Comparison of ENCODE assay signal across 8 cellular contexts in the genomic region with DNA sequence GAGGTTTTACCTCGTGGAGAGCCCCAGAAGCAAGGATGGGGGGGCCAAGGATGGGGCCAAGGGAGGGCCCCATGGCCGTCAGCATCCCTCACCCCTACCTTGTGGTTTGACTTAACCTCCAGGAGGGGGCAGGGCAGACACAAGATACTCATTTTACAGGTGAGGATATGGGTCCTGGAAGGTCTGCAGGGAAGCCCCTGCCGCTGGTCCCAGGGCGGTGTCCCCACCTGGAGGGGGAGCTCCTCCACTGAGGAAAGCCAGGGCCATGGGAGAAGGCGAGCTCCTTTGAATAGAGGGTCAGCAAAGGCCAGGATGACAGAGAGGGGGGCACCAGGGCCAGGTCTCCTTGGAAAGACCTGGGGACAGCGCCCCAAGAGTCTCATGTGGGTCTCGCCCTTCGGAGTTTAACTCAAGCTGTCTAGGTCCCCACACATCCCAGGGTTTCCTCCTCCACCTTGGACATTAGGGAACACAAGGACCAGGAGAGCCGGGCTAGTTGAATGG. TPM values are rescaled to one million over a fixed set of nuclear protein-coding genes. Genes with fewer than 3 reads are reported as not detected.
DNase-seq lines count a peak whose midpoint lies in the region; ATAC-seq and TF ChIP-seq lines count a peak whose summit lies in the region.

No MANE protein-coding gene starts in this region.

- H3K9me3 ChIP-seq in IMR-90 (ENCODE audit: control insufficient read depth, insufficient read depth, low read length) = no peaks in the 10 kb centered on the region
- H3K9me3 ChIP-seq in esophagus muscularis mucosa = no peaks in the 10 kb centered on the region

- no TSS peak for BruUV-seq in IMR-90 (replicated peaks; lab: Mats Ljungman, UMichigan)

- peak; percentile 17; the same call in 1 of the 2 replicates for TF ChIP-seq RAD21 in IMR-90 (IDR thresholded peaks at IDR 0.05; ENCODE audit: low read length)

- no peak overlapping the region for H3K56ac ChIP-seq in IMR-90 (ENCODE audit: extremely low read depth, insufficient read depth, low read length)

- H2BK20ac ChIP-seq in IMR-90 (ENCODE audit: low read depth, low read length) = no peak overlapping the region

- H2AFZ ChIP-seq in IMR-90 (replicated peaks; ENCODE audit: low read length, poor library complexity) = no peak overlapping the region

- H2BK5ac ChIP-seq in IMR-90 (ENCODE audit: low read depth, low read length, poor library complexity, severe bottlenecking) = no peak overlapping the region

- H3K27ac Mint-ChIP-seq in activated CD8-positive, alpha-beta T cell treated with anti-CD3 and anti-CD28 coated beads, Interleukin-2, amount 10 ng/mL, durations not matched to agents 7 days and 5 days = no peak overlapping the region

- no peak overlapping the region for H3K27ac ChIP-seq in IMR-90 (ENCODE audit: insufficient read depth, low read length)
- no peak overlapping the region for H3K27ac ChIP-seq in esophagus muscularis mucosa (replicated peaks in 1 of 4)

- intact Hi-C loops in IMR-90 (cut with micrococcal nuclease) = no loop called here
- intact Hi-C loops in esophagus muscularis mucosa (cut with DNase I) = loop anchor here (5.0 kb wide), 1 partner anchor 101 kb away; no protein-coding TSS in a partner anchor

- peaks cover 25% of the 10 kb centered on the region for H3K4me1 Mint-ChIP-seq in activated CD8-positive, alpha-beta T cell treated with anti-CD3 and anti-CD28 coated beads, Interleukin-2, amount 10 ng/mL, durations not matched to agents 7 days and 5 days (ENCODE audit: low read depth)

- no peak overlapping the region for H2BK15ac ChIP-seq in IMR-90 (ENCODE audit: low read depth, low read length)

- dilution Hi-C loops in IMR-90 (cut with HindIII; ENCODE audit: low sequenced_read_pairs, unreplicated experiment) = no loop called here

- H3K4me3 ChIP-seq in IMR-90 (ENCODE audit: insufficient read depth, low read depth, low read length) = no peak overlapping the region
- H3K4me3 ChIP-seq in esophagus muscularis mucosa = no peak overlapping the region

- H3K27me3 ChIP-seq in IMR-90 (ENCODE audit: control insufficient read depth, insufficient read depth, low read length) (peaks cover 28% of the 10 kb centered on the region), esophagus muscularis mucosa (peaks cover 0 to 34% (median 7%) of the 10 kb centered on the region in 4 donors)

- no peaks in the 10 kb centered on the region for H3K36me3 ChIP-seq in IMR-90 (ENCODE audit: control insufficient read depth, insufficient read depth, low read length)
- peaks cover 1 to 22% (median 12%) of the 10 kb centered on the region in 4 donors for H3K36me3 ChIP-seq in esophagus muscularis mucosa

- no peak overlapping the region for H3K9ac ChIP-seq in IMR-90 (ENCODE audit: low read depth, low read length)

- no peaks in the 10 kb centered on the region for H3K9me3 Mint-ChIP-seq in activated CD8-positive, alpha-beta T cell treated with anti-CD3 and anti-CD28 coated beads, Interleukin-2, amount 10 ng/mL, durations not matched to agents 7 days and 5 days (ENCODE audit: insufficient read depth)

- peak; percentile 30 for DNase-seq in Daoy (ENCODE audit: low read depth)
- DNase-seq in IMR-90 = no peak
- DNase-seq in activated CD8-positive, alpha-beta T cell treated with anti-CD3 and anti-CD28 coated beads, Interleukin-2, amount 10 ng/mL, durations not matched to agents 7 days and 5 days = peak; percentile 55
- DNase-seq in left lobe of liver (ENCODE audit: low spot score) = peak; percentile 48
- DNase-seq in esophagus muscularis mucosa (ENCODE audit: extremely low spot score) = no peak
- DNase-seq in kidney glomerular epithelial cell (lab: John Stamatoyannopoulos, UW) = no peak
- DNase-seq in NCI-H1048 (lab: John Stamatoyannopoulos, UW) = no peak
- no peak for DNase-seq in T1000 (lab: John Stamatoyannopoulos, UW)

- no peak overlapping the region for H4K8ac ChIP-seq in IMR-90 (ENCODE audit: low read depth in 2 of 2, low read length in 2 of 2)

- H2AK9ac ChIP-seq in IMR-90 (replicated peaks; ENCODE audit: low read depth, low read length, poor library complexity) = no peak overlapping the region

- H3K36me3 Mint-ChIP-seq in activated CD8-positive, alpha-beta T cell treated with anti-CD3 and anti-CD28 coated beads, Interleukin-2, amount 10 ng/mL, durations not matched to agents 7 days and 5 days (ENCODE audit: low read depth) = no peaks in the 10 kb centered on the region

- no peak overlapping the region for H4K5ac ChIP-seq in IMR-90 (ENCODE audit: low read depth, low read length)

- H4K20me1 ChIP-seq in IMR-90 (ENCODE audit: insufficient read depth, low read length) = no peaks in the 10 kb centered on the region

- H3K4me3 Mint-ChIP-seq in activated CD8-positive, alpha-beta T cell treated with anti-CD3 and anti-CD28 coated beads, Interleukin-2, amount 10 ng/mL, durations not matched to agents 7 days and 5 days = no peak overlapping the region

- H3K4me1 ChIP-seq in IMR-90 (ENCODE audit: control insufficient read depth, insufficient read depth, low read length) = no peaks in the 10 kb centered on the region
- H3K4me1 ChIP-seq in esophagus muscularis mucosa = peaks cover 32 to 54% (median 44%) of the 10 kb centered on the region in 4 donors

- no peak overlapping the region for H3K4me2 ChIP-seq in IMR-90 (ENCODE audit: low read depth, low read length)

- peaks cover 5% of the 10 kb centered on the region; the same call in 1 of the 2 replicates for H3K9me1 ChIP-seq in IMR-90 (ENCODE audit: insufficient read depth, low read length)

- TF ChIP-seq CTCF in IMR-90 (conservative IDR thresholded peaks at IDR 0.05; ENCODE audit: low read depth, low read length) (no peak), esophagus muscularis mucosa (IDR thresholded peaks at IDR 0.05) (peak in 1 of 3 experiments; percentile 7)

- 77% methylated on average over 3 of the region's 9 CpGs; no CpG with 5 or more reads in 1 of the 2 experiments for WGBS in IMR-90 (ENCODE audit: extremely low coverage in 2 of 2, insufficient read length in 1 of 2), 2 experiments
- 47% methylated on average over 8 of the region's 9 CpGs for WGBS in esophagus muscularis mucosa

- H3K23ac ChIP-seq in IMR-90 (ENCODE audit: low read depth, low read length) = no peak overlapping the region

- ATAC-seq in IMR-90 (ENCODE audit: low read depth) = no peak
- ATAC-seq in activated CD8-positive, alpha-beta T cell treated with anti-CD3 and anti-CD28 coated beads, Interleukin-2, amount 10 ng/mL, durations not matched to agents 7 days and 5 days = no peak
- peak; percentile 8 for ATAC-seq in left lobe of liver

- no peak overlapping the region for H3K4ac ChIP-seq in IMR-90 (ENCODE audit: low read depth, low read length)

- in situ Hi-C loops in IMR-90 (cut with MboI; ENCODE audit: low sequenced_read_pairs) = no loop called here

- CTCF ChIA-PET in IMR-90 (lab: Yijun Ruan, JAX) = interaction anchor here (0.8 kb wide), 1 partner anchor 53 kb away, joined by 3 read pairs; no protein-coding TSS in a partner anchor
- CTCF ChIA-PET in activated CD8-positive, alpha-beta T cell treated with anti-CD3 and anti-CD28 coated beads, Interleukin-2, amount 10 ng/mL, durations not matched to agents 7 days and 5 days (lab: Charles Lee) = interaction anchor here (0.8 to 8.0 kb wide), 12 partner anchors 14 to 109 kb away, joined by 3 to 85 read pairs (median 4); no protein-coding TSS in a partner anchor

- H3K27me3 Mint-ChIP-seq in activated CD8-positive, alpha-beta T cell treated with anti-CD3 and anti-CD28 coated beads, Interleukin-2, amount 10 ng/mL, durations not matched to agents 7 days and 5 days (ENCODE audit: low read depth) = peaks cover 3% of the 10 kb centered on the region

- no peak overlapping the region for H2BK120ac ChIP-seq in IMR-90 (ENCODE audit: low read depth, low read length)

- H4K91ac ChIP-seq in IMR-90 (ENCODE audit: insufficient read depth, low read depth, low read length) = no peak overlapping the region

- no peak overlapping the region for H3K14ac ChIP-seq in IMR-90 (replicated peaks; ENCODE audit: low read depth, low read length)

- POLR2A ChIA-PET in IMR-90 (lab: Charles Lee; ENCODE audit: unreplicated experiment) = no interaction called here
- POLR2A ChIA-PET in activated CD8-positive, alpha-beta T cell treated with anti-CD3 and anti-CD28 coated beads, Interleukin-2, amount 10 ng/mL, durations not matched to agents 7 days and 5 days (lab: Charles Lee) = no interaction called here

- H3K18ac ChIP-seq in IMR-90 (ENCODE audit: low read depth, low read length) = no peak overlapping the region

- TF ChIP-seq POLR2A in IMR-90 (IDR thresholded peaks at IDR 0.05; ENCODE audit: low read depth, low read length) (no peak), esophagus muscularis mucosa (IDR thresholded peaks at IDR 0.05; ENCODE audit: low read depth) (no peak)

- no peak overlapping the region for H2AK5ac ChIP-seq in IMR-90 (ENCODE audit: low read depth, low read length)

- H3K79me1 ChIP-seq in IMR-90 (ENCODE audit: low read depth in 1 of 2, low read length in 2 of 2) = no peaks in the 10 kb centered on the region

- no peak for TF ChIP-seq EP300 in esophagus muscularis mucosa (IDR thresholded peaks at IDR 0.05)

TF ChIP-seq in IMR-90, 13 proteins besides CTCF, POLR2A, EP300 and RAD21:
- TF ChIP-seq, protein P1, sequence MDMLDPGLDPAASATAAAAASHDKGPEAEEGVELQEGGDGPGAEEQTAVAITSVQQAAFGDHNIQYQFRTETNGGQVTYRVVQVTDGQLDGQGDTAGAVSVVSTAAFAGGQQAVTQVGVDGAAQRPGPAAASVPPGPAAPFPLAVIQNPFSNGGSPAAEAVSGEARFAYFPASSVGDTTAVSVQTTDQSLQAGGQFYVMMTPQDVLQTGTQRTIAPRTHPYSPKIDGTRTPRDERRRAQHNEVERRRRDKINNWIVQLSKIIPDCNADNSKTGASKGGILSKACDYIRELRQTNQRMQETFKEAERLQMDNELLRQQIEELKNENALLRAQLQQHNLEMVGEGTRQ (IDR thresholded peaks at IDR 0.05; ENCODE audit: low read depth, low read length) = no peak
- TF ChIP-seq SMC3 (IDR thresholded peaks at IDR 0.05; ENCODE audit: low read depth, low read length) (no peak), BHLHE40 (IDR thresholded peaks at IDR 0.05; ENCODE audit: low read depth, low read length) (no peak), CHD1 (IDR thresholded peaks at IDR 0.05; ENCODE audit: low read depth, low read length) (no peak), CEBPB (IDR thresholded peaks at IDR 0.05; ENCODE audit: low read depth, low read length) (no peak), FOS (IDR thresholded peaks at IDR 0.05; ENCODE audit: low read depth, low read length) (no peak), MAFK (IDR thresholded peaks at IDR 0.05; ENCODE audit: low read depth, low read length) (no peak), RFX5 (IDR thresholded peaks at IDR 0.05; ENCODE audit: low read depth, low read length) (no peak)

RNA-seq across cellular contexts. Expression of gene ADORA2A, which starts 5.9 kb away (rescaled TPM):
- 0.95 and 2.7 TPM in 2 replicates for total RNA-seq in Daoy (2014; rRNA removed; shearing (Covaris generic))
- 0.28 and 0.36 TPM in 2 replicates for total RNA-seq in IMR-90 (2012; rRNA removed)
- 0.76 and 1.1 TPM in 2 replicates for polyA plus RNA-seq in IMR-90 (2012; rRNA removed)
- polyA plus RNA-seq in IMR-90 (2012; cell fraction: cytosol; rRNA removed) = 1.3 and 1.6 TPM in 2 replicates
- 2.9 and 7.6 TPM in 2 replicates for polyA plus RNA-seq in IMR-90 (2012; cell fraction: nucleus; rRNA removed; ENCODE audit: low replicate concordance)
- 10 to 100 TPM; 20.3 to 20.4 TPM for total RNA-seq in activated CD8-positive, alpha-beta T cell treated with anti-CD3 and anti-CD28 coated beads, Interleukin-2, amount 10 ng/mL, durations not matched to agents 7 days and 5 days
- total RNA-seq in left lobe of liver = 4.1 TPM
- 1 to 10 TPM; 3.3 to 7.5 (median 4.5) TPM for total RNA-seq in esophagus muscularis mucosa

Comparison
In these comparisons a context has a peak if more than half of its experiments do, and no peak if none do; other contexts are left out.
1. DNase-seq: peak in Daoy (single experiment), activated CD8-positive, alpha-beta T cell treated with anti-CD3 and anti-CD28 coated beads, Interleukin-2, amount 10 ng/mL, durations not matched to agents 7 days and 5 days (single experiment) and left lobe of liver (single experiment); none in IMR-90 (single experiment), esophagus muscularis mucosa (single experiment), kidney glomerular epithelial cell (single experiment), NCI-H1048 (single experiment) and T1000 (single experiment).